Comparison of ENCODE assay signal across 9 cellular contexts in the genomic region with DNA sequence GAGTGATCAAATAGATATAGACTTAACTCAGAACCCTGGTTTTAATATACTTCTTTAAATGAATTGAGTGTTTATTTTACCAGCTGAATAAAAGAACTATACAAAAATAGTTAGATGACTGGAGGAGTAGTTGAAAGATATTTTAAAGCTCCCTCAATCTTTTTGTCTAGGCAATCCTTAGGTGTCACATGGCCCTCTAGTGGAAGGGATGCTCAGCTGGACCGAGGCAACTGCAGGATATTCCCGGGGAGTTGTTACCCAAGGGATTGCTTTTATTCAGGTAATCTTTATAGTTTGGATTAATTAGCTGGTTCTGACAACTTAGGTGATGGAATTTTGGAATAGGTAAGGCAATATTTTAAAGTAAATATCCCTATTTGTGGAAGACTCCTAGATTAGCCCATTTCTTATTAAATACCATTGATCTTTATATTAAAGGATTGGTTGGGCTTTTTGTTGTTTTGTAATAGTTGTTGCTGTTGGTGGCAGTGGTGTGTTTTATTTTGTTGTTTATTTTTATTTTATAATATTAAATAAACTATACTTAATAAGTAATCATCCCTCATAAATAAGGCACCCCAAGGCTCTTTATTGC. TPM values are rescaled to one million over a fixed set of nuclear protein-coding genes. Genes with fewer than 3 reads are reported as not detected.
DNase-seq lines count a peak whose midpoint lies in the region; ATAC-seq, FAIRE-seq and TF ChIP-seq lines count a peak whose summit lies in the region.
"Had no signal": no experiment of that assay in that cellular context is flagged by ENCODE, and none has a peak within 500 bp of the region (broad histone marks: within the 10 kb centered on the region; RNA-seq: fewer than 3 reads in every experiment).

No MANE protein-coding gene starts in this region.

- WGBS in SK-N-SH (ENCODE audit: low lambda C conversion rate): 38% methylated on average over 2 of the region's 2 CpGs

- no peaks in the 10 kb centered on the region for H4K20me1 ChIP-seq in SK-N-SH (ENCODE audit: insufficient read depth)

- no peak overlapping the region for H2AFZ ChIP-seq in SK-N-SH (ENCODE audit: low read depth)

- peaks cover 4% of the 10 kb centered on the region for H3K36me3 Mint-ChIP-seq in activated naive CD8-positive, alpha-beta T cell treated with anti-CD3 and anti-CD28 coated beads for 36 hours

- no peaks in the 10 kb centered on the region; the same call in 1 of the 2 replicates for H3K79me2 ChIP-seq in SK-N-SH (ENCODE audit: insufficient read depth)

- no peaks in the 10 kb centered on the region for H3K9me2 ChIP-seq in SK-N-SH

- no peaks in the 10 kb centered on the region for H3F3A ChIP-seq in SK-N-SH (replicated peaks; ENCODE audit: insufficient read depth)

- no peak for TF ChIP-seq EP300 in SK-N-SH (IDR thresholded peaks at IDR 0.05; ENCODE audit: borderline replicate concordance in 1 of 2, low read depth in 1 of 2, low read length in 1 of 2)

- peak; percentile 1 for DNase-seq in AG09319 (ENCODE audit: extremely low read depth, low read depth)
- DNase-seq in H54 (ENCODE audit: insufficient read length, low spot score): peak; percentile 4
- peak; percentile 34 for DNase-seq in SK-N-SH
- peak; percentile 16 for DNase-seq in globus pallidus (ENCODE audit: low spot score)
- no peak for DNase-seq in thoracic aorta (ENCODE audit: low spot score)
- DNase-seq in GM19238 (ENCODE audit: insufficient read length, low spot score): no peak
- DNase-seq in activated naive CD8-positive, alpha-beta T cell treated with anti-CD3 and anti-CD28 coated beads for 36 hours: no peak

- no peaks in the 10 kb centered on the region for H3K27me3 Mint-ChIP-seq in activated naive CD8-positive, alpha-beta T cell treated with anti-CD3 and anti-CD28 coated beads for 36 hours

- FAIRE-seq in H54 (lab: Jason Lieb, UNC): peak; percentile 65

- no peaks in the 10 kb centered on the region for H3K4me1 Mint-ChIP-seq in activated naive CD8-positive, alpha-beta T cell treated with anti-CD3 and anti-CD28 coated beads for 36 hours

- ATAC-seq in thoracic aorta (ENCODE audit: insufficient number of reproducible peaks, low FRiP score, low read depth): no peak
- no peak for ATAC-seq in GM18867 (IDR thresholded peaks at IDR 0.05; ENCODE audit: unreplicated experiment)

- H3K27ac ChIP-seq in SK-N-SH (ENCODE audit: low read depth in 2 of 2, low read length in 1 of 2): no peak overlapping the region
- no peak overlapping the region for H3K27ac ChIP-seq in thoracic aorta
- H3K27ac ChIP-seq: HL-60 had no signal

- peak overlapping the region in 1 of 2 experiments; percentile 43; a peak in 1 of 4 replicates for H3K4me3 ChIP-seq in SK-N-SH (ENCODE audit: low read depth in 2 of 2, low read length in 1 of 2)
- no peak overlapping the region for H3K4me3 ChIP-seq in thoracic aorta

- no peak overlapping the region for H3K4me2 ChIP-seq in SK-N-SH

- POLR2A ChIA-PET in SK-N-SH (lab: Yijun Ruan, JAX): no interaction called here

- H3K27me3 ChIP-seq in SK-N-SH (ENCODE audit: insufficient read depth) (no peaks in the 10 kb centered on the region), thoracic aorta (replicated peaks; ENCODE audit: insufficient read depth) (no peaks in the 10 kb centered on the region)

- TF ChIP-seq CTCF in AG09319 (IDR thresholded peaks at IDR 0.05; ENCODE audit: low read depth, low read length): peak; percentile 69
- TF ChIP-seq CTCF in SK-N-SH (IDR thresholded peaks at IDR 0.05): peak; percentile 75
- peak; percentile 39 for TF ChIP-seq CTCF in thoracic aorta (IDR thresholded peaks at IDR 0.05)

- H3K9me3 Mint-ChIP-seq in activated naive CD8-positive, alpha-beta T cell treated with anti-CD3 and anti-CD28 coated beads for 36 hours: no peaks in the 10 kb centered on the region

- peak; percentile 53 for TF ChIP-seq RAD21 in SK-N-SH (IDR thresholded peaks at IDR 0.05; ENCODE audit: low read length)

- H3K9ac ChIP-seq in SK-N-SH: no peak overlapping the region

- H3K4me3 Mint-ChIP-seq in activated naive CD8-positive, alpha-beta T cell treated with anti-CD3 and anti-CD28 coated beads for 36 hours: no peak overlapping the region

- H3K36me3 ChIP-seq in SK-N-SH (replicated peaks in 1 of 2; ENCODE audit: control insufficient read depth in 1 of 2, insufficient read depth in 2 of 2, low read length in 1 of 2) (peaks cover 34 to 36% of the 10 kb centered on the region in 2 experiments), thoracic aorta (peaks cover 6% of the 10 kb centered on the region)

- CTCF ChIA-PET in SK-N-SH (lab: Yijun Ruan, JAX): interaction anchor here (0.6 to 2.8 kb wide), 15 partner anchors 8 to 265 kb away, joined by 3 to 20 read pairs (median 3); a partner anchor contains a TSS

- TF ChIP-seq POLR2A in H54 (IDR thresholded peaks at IDR 0.05; ENCODE audit: low read depth, low read length): no peak

- no peaks in the 10 kb centered on the region; a peak in 2 of 4 replicates for H3K4me1 ChIP-seq in SK-N-SH (ENCODE audit: control insufficient read depth in 1 of 2, insufficient read depth in 2 of 2, low read depth in 1 of 2, low read length in 1 of 2)
- H3K4me1 ChIP-seq in thoracic aorta (ENCODE audit: control insufficient read depth in 1 of 2, low read depth in 2 of 2): no peaks in the 10 kb centered on the region

- H3K9me3 ChIP-seq in SK-N-SH (no peaks in the 10 kb centered on the region), thoracic aorta (no peaks in the 10 kb centered on the region)

- H3K27ac Mint-ChIP-seq in activated naive CD8-positive, alpha-beta T cell treated with anti-CD3 and anti-CD28 coated beads for 36 hours: no peak overlapping the region

TF ChIP-seq in SK-N-SH, 30 proteins besides CTCF, POLR2A, EP300 and RAD21:
- TF ChIP-seq GATA2 (CRISPR knock-in tag; IDR thresholded peaks at IDR 0.05): no peak
- TF ChIP-seq MEF2A (IDR thresholded peaks at IDR 0.05; ENCODE audit: borderline replicate concordance, low read depth): no peak
- no peak for TF ChIP-seq FOXJ3 (CRISPR knock-in tag; IDR thresholded peaks at IDR 0.05)
- TF ChIP-seq, protein P1, sequence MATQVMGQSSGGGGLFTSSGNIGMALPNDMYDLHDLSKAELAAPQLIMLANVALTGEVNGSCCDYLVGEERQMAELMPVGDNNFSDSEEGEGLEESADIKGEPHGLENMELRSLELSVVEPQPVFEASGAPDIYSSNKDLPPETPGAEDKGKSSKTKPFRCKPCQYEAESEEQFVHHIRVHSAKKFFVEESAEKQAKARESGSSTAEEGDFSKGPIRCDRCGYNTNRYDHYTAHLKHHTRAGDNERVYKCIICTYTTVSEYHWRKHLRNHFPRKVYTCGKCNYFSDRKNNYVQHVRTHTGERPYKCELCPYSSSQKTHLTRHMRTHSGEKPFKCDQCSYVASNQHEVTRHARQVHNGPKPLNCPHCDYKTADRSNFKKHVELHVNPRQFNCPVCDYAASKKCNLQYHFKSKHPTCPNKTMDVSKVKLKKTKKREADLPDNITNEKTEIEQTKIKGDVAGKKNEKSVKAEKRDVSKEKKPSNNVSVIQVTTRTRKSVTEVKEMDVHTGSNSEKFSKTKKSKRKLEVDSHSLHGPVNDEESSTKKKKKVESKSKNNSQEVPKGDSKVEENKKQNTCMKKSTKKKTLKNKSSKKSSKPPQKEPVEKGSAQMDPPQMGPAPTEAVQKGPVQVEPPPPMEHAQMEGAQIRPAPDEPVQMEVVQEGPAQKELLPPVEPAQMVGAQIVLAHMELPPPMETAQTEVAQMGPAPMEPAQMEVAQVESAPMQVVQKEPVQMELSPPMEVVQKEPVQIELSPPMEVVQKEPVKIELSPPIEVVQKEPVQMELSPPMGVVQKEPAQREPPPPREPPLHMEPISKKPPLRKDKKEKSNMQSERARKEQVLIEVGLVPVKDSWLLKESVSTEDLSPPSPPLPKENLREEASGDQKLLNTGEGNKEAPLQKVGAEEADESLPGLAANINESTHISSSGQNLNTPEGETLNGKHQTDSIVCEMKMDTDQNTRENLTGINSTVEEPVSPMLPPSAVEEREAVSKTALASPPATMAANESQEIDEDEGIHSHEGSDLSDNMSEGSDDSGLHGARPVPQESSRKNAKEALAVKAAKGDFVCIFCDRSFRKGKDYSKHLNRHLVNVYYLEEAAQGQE (IDR thresholded peaks at IDR 0.05; ENCODE audit: low read depth, low read length): no peak
- no peak for TF ChIP-seq JUND (IDR thresholded peaks at IDR 0.05)
- TF ChIP-seq GABPA (IDR thresholded peaks at IDR 0.05; ENCODE audit: low read depth): no peak
- 0 out of 2 replicates have a peak, but pooled peaks have one; percentile 24 for TF ChIP-seq SMC3 (IDR thresholded peaks at IDR 0.05; ENCODE audit: low read depth, low read length)
- TF ChIP-seq RXRA (IDR thresholded peaks at IDR 0.05; ENCODE audit: borderline replicate concordance, low read depth): no peak

RNA-seq across cellular contexts. Expression of a gene that starts 57.1 kb away (rescaled TPM):
- 28.6 and 32.8 TPM in 2 replicates for polyA plus RNA-seq in SK-N-SH (2012; rRNA removed)
- 16.7 and 17.4 TPM in 2 replicates for polyA plus RNA-seq in SK-N-SH (2012; cell fraction: cytosol; rRNA removed)
- polyA plus RNA-seq in SK-N-SH (2012; cell fraction: nucleus; rRNA removed): 62.2 and 139 TPM in 2 replicates
- total RNA-seq in thoracic aorta: 10 to 100 TPM; 21.7 to 68.8 TPM
- 10 to 100 TPM; 17.2 to 19.2 TPM for total RNA-seq in activated naive CD8-positive, alpha-beta T cell treated with anti-CD3 and anti-CD28 coated beads for 36 hours

RNA-seq across cellular contexts. Expression of a gene that starts 57.8 kb away (rescaled TPM):
- polyA plus RNA-seq in SK-N-SH (2012; rRNA removed): 87.6 and 98.2 TPM in 2 replicates
- polyA plus RNA-seq in SK-N-SH (2012; cell fraction: cytosol; rRNA removed): 107 and 122 TPM in 2 replicates
- polyA plus RNA-seq in SK-N-SH (2012; cell fraction: nucleus; rRNA removed): 31.1 and 45.1 TPM in 2 replicates
- 10 to 100 TPM; 75.0 to 93.5 TPM for total RNA-seq in thoracic aorta
- total RNA-seq in activated naive CD8-positive, alpha-beta T cell treated with anti-CD3 and anti-CD28 coated beads for 36 hours: under 1 TPM; 0.76 to 0.78 TPM

Comparison
In these comparisons a context has a peak if more than half of its experiments do, and no peak if none do; other contexts are left out.
1. DNase-seq: peak in AG09319 (single experiment), H54 (single experiment), SK-N-SH (single experiment) and globus pallidus (single experiment); none in thoracic aorta (single experiment), GM19238 (single experiment) and activated naive CD8-positive, alpha-beta T cell treated with anti-CD3 and anti-CD28 coated beads for 36 hours (single experiment).
2. RNA of a gene that starts 57.8 kb away (total RNA-seq): 75.0 to 93.5 TPM in thoracic aorta; 0.76 to 0.78 TPM in activated naive CD8-positive, alpha-beta T cell treated with anti-CD3 and anti-CD28 coated beads for 36 hours; every median in the first group is over 10 times any median in the second.
3. Peak in every context shown above with its lines, with median percentiles within 50 percentile points of each other: CTCF ChIP-seq.